Comparison of ENCODE assay signal across 16 cellular contexts in genomic region chr4:31768756-31769155, GRCh38.
DNase-seq lines count a peak whose midpoint lies in the region; ATAC-seq lines count a peak whose summit lies in the region.
"Had no signal": no experiment of that assay in that cellular context is flagged by ENCODE, and none has a peak within 500 bp of the region (broad histone marks: within the 10 kb centered on the region; RNA-seq: fewer than 3 reads in every experiment).

No MANE protein-coding gene starts in this region.

- no peak overlapping the region for H3K9ac ChIP-seq in GM23248

- no peaks in the 10 kb centered on the region for H3K27me3 ChIP-seq in GM23248 (replicated peaks; ENCODE audit: insufficient read depth)
- H3K27me3 ChIP-seq: BE2C had no signal

- intact Hi-C loops in activated T-helper 2 cell treated with anti-CD3 and anti-CD28 coated beads, Interferon-gamma antibody, Interleukin-2, Interleukin-4, amounts not matched to agents 10 μg/mL and 5 μg/mL and 100 μg/mL, durations not matched to agents 14 hours and 24 hours and 36 hours (cut with micrococcal nuclease): no loop called here

- H3K27me3 Mint-ChIP-seq in activated T-helper 2 cell treated with anti-CD3 and anti-CD28 coated beads, Interferon-gamma antibody, Interleukin-2, Interleukin-4, amounts not matched to agents 10 μg/mL and 5 μg/mL and 100 μg/mL, durations not matched to agents 14 hours and 24 hours and 36 hours (ENCODE audit: low read depth): no peaks in the 10 kb centered on the region
- H3K27me3 Mint-ChIP-seq: CD4-positive, CD25-positive, alpha-beta regulatory T cell; CD8-positive, alpha-beta memory T cell had no signal

- H3K4me3 ChIP-seq in GM23248: no peak overlapping the region

- H3F3A ChIP-seq in GM23248 (ENCODE audit: insufficient read depth): no peaks in the 10 kb centered on the region

- no peak overlapping the region for H2AFZ ChIP-seq in GM23248

- no peak overlapping the region for H3K4me3 Mint-ChIP-seq in activated T-helper 2 cell treated with anti-CD3 and anti-CD28 coated beads, Interferon-gamma antibody, Interleukin-2, Interleukin-4, amounts not matched to agents 10 μg/mL and 5 μg/mL and 100 μg/mL, durations not matched to agents 14 hours and 24 hours and 36 hours (ENCODE audit: low read depth)
- H3K4me3 Mint-ChIP-seq: CD4-positive, CD25-positive, alpha-beta regulatory T cell; CD8-positive, alpha-beta memory T cell; HFFc6 had no signal

- no peaks in the 10 kb centered on the region for H3K4me1 Mint-ChIP-seq in activated T-helper 2 cell treated with anti-CD3 and anti-CD28 coated beads, Interferon-gamma antibody, Interleukin-2, Interleukin-4, amounts not matched to agents 10 μg/mL and 5 μg/mL and 100 μg/mL, durations not matched to agents 14 hours and 24 hours and 36 hours (ENCODE audit: low read depth)
- H3K4me1 Mint-ChIP-seq: CD4-positive, CD25-positive, alpha-beta regulatory T cell; CD8-positive, alpha-beta memory T cell had no signal

- peaks cover 44% of the 10 kb centered on the region for H3K9me3 Mint-ChIP-seq in activated T-helper 2 cell treated with anti-CD3 and anti-CD28 coated beads, Interferon-gamma antibody, Interleukin-2, Interleukin-4, amounts not matched to agents 10 μg/mL and 5 μg/mL and 100 μg/mL, durations not matched to agents 14 hours and 24 hours and 36 hours

- ATAC-seq in GM18519 (IDR thresholded peaks at IDR 0.05; ENCODE audit: low FRiP score, unreplicated experiment): no peak
- ATAC-seq: HCT116 had no signal

- H3K9me2 ChIP-seq in GM23248 (ENCODE audit: insufficient read depth): no peaks in the 10 kb centered on the region

- peaks cover 6% of the 10 kb centered on the region for H3K9me3 ChIP-seq in GM23248 (ENCODE audit: low read depth)
- H3K9me3 ChIP-seq: BE2C, Caco-2 had no signal

- no peaks in the 10 kb centered on the region for H3K4me1 ChIP-seq in GM23248 (ENCODE audit: insufficient read depth)
- H3K4me1 ChIP-seq: BE2C, Caco-2 had no signal

- H3K4me2 ChIP-seq in GM23248 (ENCODE audit: unreplicated experiment): no peak overlapping the region

- no peaks in the 10 kb centered on the region for H3K36me3 ChIP-seq in GM23248 (ENCODE audit: low read depth)
- H3K36me3 ChIP-seq: BE2C had no signal

- in situ Hi-C loops in SK-MEL-5 (cut with HindIII; ENCODE audit: low pct_unique_long_range_greater_than_20kb, low sequenced_read_pairs): no loop called here
- in situ Hi-C loops in GM23248 (cut with MboI): no loop called here

- H3K79me2 ChIP-seq in GM23248 (ENCODE audit: insufficient read depth): no peaks in the 10 kb centered on the region

- H3K27ac ChIP-seq in GM23248: no peak overlapping the region

- H4K20me1 ChIP-seq in GM23248 (ENCODE audit: insufficient read depth): no peaks in the 10 kb centered on the region

- no peak overlapping the region for H3K27ac Mint-ChIP-seq in activated T-helper 2 cell treated with anti-CD3 and anti-CD28 coated beads, Interferon-gamma antibody, Interleukin-2, Interleukin-4, amounts not matched to agents 10 μg/mL and 5 μg/mL and 100 μg/mL, durations not matched to agents 14 hours and 24 hours and 36 hours
- H3K27ac Mint-ChIP-seq: CD4-positive, CD25-positive, alpha-beta regulatory T cell; CD8-positive, alpha-beta memory T cell; HFFc6 had no signal

- no peaks in the 10 kb centered on the region for H3K36me3 Mint-ChIP-seq in activated T-helper 2 cell treated with anti-CD3 and anti-CD28 coated beads, Interferon-gamma antibody, Interleukin-2, Interleukin-4, amounts not matched to agents 10 μg/mL and 5 μg/mL and 100 μg/mL, durations not matched to agents 14 hours and 24 hours and 36 hours (ENCODE audit: low read depth)
- H3K36me3 Mint-ChIP-seq: CD4-positive, CD25-positive, alpha-beta regulatory T cell; CD8-positive, alpha-beta memory T cell had no signal

- DNase-seq in SK-MEL-5 (ENCODE audit: low read depth, low spot score) (peak; percentile 8), globus pallidus (ENCODE audit: low spot score) (peak; percentile 1), pons (ENCODE audit: low spot score) (peak; percentile 58), GM23248 (no peak)
- DNase-seq in activated T-helper 2 cell treated with anti-CD3 and anti-CD28 coated beads, Interferon-gamma antibody, Interleukin-2, Interleukin-4, amounts not matched to agents 10 μg/mL and 5 μg/mL and 100 μg/mL, durations not matched to agents 14 hours and 24 hours and 36 hours (ENCODE audit: low spot score): no peak
- DNase-seq: BE2C; C1 segment of cervical spinal cord; Caco-2; CD4-positive, CD25-positive, alpha-beta regulatory T cell; CD8-positive, alpha-beta memory T cell; GOT3; H7; HFFc6; IMR-90 had no signal

Comparison
In these comparisons a context has a peak if more than half of its experiments do, and no peak if none do; other contexts are left out.
1. DNase-seq: peak in SK-MEL-5 (single experiment), globus pallidus (single experiment) and pons (single experiment); none in activated T-helper 2 cell treated with anti-CD3 and anti-CD28 coated beads, Interferon-gamma antibody, Interleukin-2, Interleukin-4, amounts not matched to agents 10 μg/mL and 5 μg/mL and 100 μg/mL, durations not matched to agents 14 hours and 24 hours and 36 hours (single experiment) and GM23248 (single experiment).